In the genomic region with DNA sequence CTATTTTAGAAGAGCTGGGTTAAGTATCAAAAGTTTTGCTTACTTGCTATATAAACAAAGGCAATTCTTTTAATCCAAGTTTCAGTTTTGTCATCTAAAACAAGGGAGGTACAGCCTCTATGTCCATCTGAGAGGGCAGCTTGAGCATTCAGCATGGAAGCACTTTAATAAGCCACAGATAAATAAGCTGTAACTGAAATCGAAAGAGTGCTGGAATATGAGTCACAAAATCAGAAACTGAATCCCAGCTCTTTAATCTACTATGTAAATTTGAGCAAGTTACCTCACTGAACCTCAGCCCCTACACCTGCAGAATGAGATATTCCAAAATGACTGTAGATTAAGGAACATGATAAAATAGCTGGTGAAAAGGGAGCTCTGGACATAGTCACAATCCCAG, we compare ENCODE assay signal across 16 cellular contexts.
"Had no signal": no experiment of that assay in that cellular context is flagged by ENCODE, and none has a peak within 500 bp of the region (broad histone marks: within the 10 kb centered on the region; RNA-seq: fewer than 3 reads in every experiment).

No MANE protein-coding gene starts in this region.

- DNase-seq: activated CD4-positive, alpha-beta T cell treated with anti-CD3 and anti-CD28 coated beads for 1 hour; activated CD4-positive, alpha-beta T cell treated with anti-CD3 and anti-CD28 coated beads, Interleukin-2, amount 50 U/mL, for 4 hours; activated naive CD4-positive, alpha-beta T cell treated with anti-CD3 and anti-CD28 coated beads, Interleukin-2, amount 50 U/mL, for 16 hours; caudate nucleus; glutamatergic neuron; hypothalamus; nephron progenitor cell; ovary; spleen; stimulated activated CD4-positive, alpha-beta T cell treated with anti-CD3 and anti-CD28 coated beads, Interleukin-2, amount 100 ng/mL, for 24 hours; T-helper 1 cell; T1000 had no signal

- H3K4me3 ChIP-seq: ovary, spleen had no signal

- ATAC-seq: esophagus mucosa, foreskin keratinocyte, sciatic nerve had no signal

- H3K27ac ChIP-seq: foreskin keratinocyte, ovary, spleen had no signal

- H3K9me3 ChIP-seq: ovary, spleen had no signal

- H3K9me3 Mint-ChIP-seq: nephron progenitor cell had no signal

- H3K27me3 ChIP-seq: foreskin keratinocyte, ovary, spleen had no signal

- H3K4me3 Mint-ChIP-seq: nephron progenitor cell had no signal

- H3K27ac Mint-ChIP-seq: nephron progenitor cell had no signal

- H3K36me3 ChIP-seq: ovary had no signal

- FAIRE-seq: colon had no signal

- H3K4me1 Mint-ChIP-seq: nephron progenitor cell had no signal
